In the genomic region with DNA sequence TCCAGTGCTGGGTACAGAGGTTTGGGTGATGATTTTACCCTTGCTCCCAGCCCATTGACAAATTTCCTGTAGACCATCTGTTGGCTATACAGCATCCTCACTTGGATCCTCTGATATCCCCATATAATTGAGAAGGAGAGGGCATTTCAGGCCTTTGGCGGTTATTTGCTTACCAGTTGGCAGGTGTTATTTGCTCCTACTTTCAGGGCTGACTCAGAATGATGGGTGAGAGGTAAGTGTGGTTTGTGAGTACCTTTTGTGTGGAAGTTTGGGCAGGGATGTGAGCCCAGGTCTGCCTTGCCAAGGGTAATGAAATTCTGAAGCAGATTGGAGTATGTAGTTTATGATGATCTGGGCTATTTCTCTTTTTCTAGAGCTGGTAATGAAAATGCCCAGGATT, we compare ENCODE assay signal across 13 cellular contexts.
DNase-seq lines count a peak whose midpoint lies in the region; ATAC-seq and TF ChIP-seq lines count a peak whose summit lies in the region.
"Had no signal": no experiment of that assay in that cellular context is flagged by ENCODE, and none has a peak within 500 bp of the region (broad histone marks: within the 10 kb centered on the region; RNA-seq: fewer than 3 reads in every experiment).

No MANE protein-coding gene starts in this region.

- WGBS in heart left ventricle, 4 donors: 93 to 100% (median 97%) methylated on average over 1 of the region's 1 CpG

- peaks cover 0 to 9% (median 0%) of the 10 kb centered on the region in 12 donors for H3K4me1 ChIP-seq in heart left ventricle
- H3K4me1 ChIP-seq: HAP-1 had no signal

- H3K9me3 ChIP-seq in heart left ventricle: no peaks in the 10 kb centered on the region
- H3K9me3 ChIP-seq: HAP-1 had no signal

- TF ChIP-seq POLR2A in heart left ventricle (IDR thresholded peaks at IDR 0.05): no peak

- H3K4me3 ChIP-seq in heart left ventricle: no peak overlapping the region
- H3K4me3 ChIP-seq: HAP-1 had no signal

- no peak for ATAC-seq in heart left ventricle
- no peak for ATAC-seq in HG02973 (IDR thresholded peaks at IDR 0.05; ENCODE audit: unreplicated experiment)
- ATAC-seq: SK-N-SH treated with all-trans-retinoic acid at 6 μM for 48 hours had no signal

- peak; percentile 15 for DNase-seq in NCI-H187 treated with DMSO at 0.1 percent for 48 hours (lab: John Stamatoyannopoulos, UW)
- DNase-seq in NCI-H187 (lab: John Stamatoyannopoulos, UW): no peak
- DNase-seq in DMS79 treated with DMSO at 0.1 percent for 48 hours (lab: John Stamatoyannopoulos, UW): peak; percentile 69
- DNase-seq in NCI-H2196 (lab: John Stamatoyannopoulos, UW; ENCODE audit: unreplicated experiment): peak; percentile 29
- DNase-seq in SW480 (ENCODE audit: low spot score): peak; percentile 27
- DNase-seq in stimulated activated CD4-positive, alpha-beta T cell treated with anti-CD3 and anti-CD28 coated beads, Interleukin-4, amount 100 ng/mL, for 24 hours: no peak
- DNase-seq in heart left ventricle: no peak
- DNase-seq: CD8-positive, alpha-beta memory T cell; NCI-H1930; SHP77 treated with DMSO at 0.1 percent for 48 hours had no signal

- H3K27ac ChIP-seq in heart left ventricle: no peak overlapping the region

- intact Hi-C loops in heart left ventricle (cut with DNase I): no loop called here

- no peak for TF ChIP-seq CTCF in heart left ventricle (IDR thresholded peaks at IDR 0.05)

- H3K36me3 ChIP-seq in heart left ventricle: no peaks in the 10 kb centered on the region
- H3K36me3 ChIP-seq: HAP-1 had no signal

- no peaks in the 10 kb centered on the region for H3K27me3 ChIP-seq in heart left ventricle

Comparison
In these comparisons a context has a peak if more than half of its experiments do, and no peak if none do; other contexts are left out.
1. DNase-seq: peak in NCI-H187 treated with DMSO at 0.1 percent for 48 hours (single experiment), DMS79 treated with DMSO at 0.1 percent for 48 hours (single experiment), NCI-H2196 (single experiment) and SW480 (single experiment); none in NCI-H187 (0 of 2), stimulated activated CD4-positive, alpha-beta T cell treated with anti-CD3 and anti-CD28 coated beads, Interleukin-4, amount 100 ng/mL, for 24 hours (single experiment) and heart left ventricle (0 of 5).